ENCODE assay signal across 2 cellular contexts in the genomic region with DNA sequence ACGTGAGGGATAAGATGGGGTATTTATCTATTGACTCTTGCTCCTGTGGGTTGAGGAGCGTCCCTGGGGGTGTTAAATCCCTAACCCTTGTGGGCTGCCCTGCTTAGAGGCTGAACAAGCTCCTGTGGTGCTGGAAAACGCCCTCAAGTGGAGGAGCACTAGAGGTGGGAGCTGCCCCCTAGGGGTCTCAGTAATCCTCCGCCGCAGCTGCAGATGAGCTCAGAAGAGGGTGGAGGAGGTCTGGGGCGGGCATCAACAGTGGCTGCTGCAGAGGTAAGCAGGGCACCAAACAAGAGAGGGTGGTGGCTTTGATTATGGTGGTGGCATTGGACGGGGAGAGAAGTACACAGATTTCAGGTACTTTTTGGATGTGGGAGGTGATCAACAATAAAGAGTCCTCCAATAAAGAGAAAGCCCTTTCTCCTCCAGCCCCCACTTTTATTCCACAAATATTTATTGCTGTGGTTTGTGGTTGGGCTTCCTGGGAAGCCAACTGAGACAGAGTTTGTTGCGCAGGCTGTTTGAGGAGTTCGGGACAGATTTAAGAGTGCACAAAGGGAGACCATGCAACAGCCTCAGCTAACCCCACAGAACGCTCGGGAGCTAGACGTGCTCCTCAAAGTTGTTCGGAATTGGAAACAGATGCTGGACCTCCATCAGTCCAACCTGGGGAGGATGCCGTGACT.
TF ChIP-seq lines count a peak whose summit lies in the region.

No MANE protein-coding gene starts in this region.

TF ChIP-seq in H1, 55 proteins besides CTCF, POLR2A, EP300 and RAD21 (continued from another document):
- TF ChIP-seq CHD1 (IDR thresholded peaks at IDR 0.05; ENCODE audit: low read depth, low read length) = no peak
- TF ChIP-seq PHF8 (conservative IDR thresholded peaks at IDR 0.05; ENCODE audit: low read depth, low read length) = no peak
- TF ChIP-seq HDAC6 (IDR thresholded peaks at IDR 0.05; ENCODE audit: low read depth, low read length) = no peak
- TF ChIP-seq JUND (IDR thresholded peaks at IDR 0.05; ENCODE audit: low read length) = 0 out of 2 replicates have a peak, but pooled peaks have one; percentile 20
- TF ChIP-seq TEAD4 (IDR thresholded peaks at IDR 0.05; ENCODE audit: low read depth, low read length) = no peak
- TF ChIP-seq SP1 (IDR thresholded peaks at IDR 0.05; ENCODE audit: low read depth, low read length) = no peak

TF ChIP-seq in GM12891, 5 proteins besides CTCF, POLR2A, EP300 and RAD21 (continued from another document):
- TF ChIP-seq SPI1 (IDR thresholded peaks at IDR 0.05; ENCODE audit: low read depth, low read length) (no peak), POLR2AphosphoS5 (IDR thresholded peaks at IDR 0.05; ENCODE audit: low read depth, low read length) (no peak)
